23 cellular contexts compared by ENCODE assay signal in genomic region chr2:187150667-187151066, GRCh38.
DNase-seq lines count a peak whose midpoint lies in the region; ATAC-seq and TF ChIP-seq lines count a peak whose summit lies in the region.
"Had no signal": no experiment of that assay in that cellular context is flagged by ENCODE, and none has a peak within 500 bp of the region (broad histone marks: within the 10 kb centered on the region; RNA-seq: fewer than 3 reads in every experiment).

No MANE protein-coding gene starts in this region.

- H3K9me3 ChIP-seq in mucosa of descending colon = peaks cover 13% of the 10 kb centered on the region
- H3K9me3 ChIP-seq: BE2C had no signal

- ATAC-seq in HG03196 (IDR thresholded peaks at IDR 0.05; ENCODE audit: unreplicated experiment) = no peak
- ATAC-seq in mucosa of descending colon = no peak
- ATAC-seq: activated CD4-positive, alpha-beta T cell treated with anti-CD3 and anti-CD28 coated beads for 36 hours; activated T-cell treated with anti-CD3 and anti-CD28 coated beads, Interleukin-2, amount 50 U/mL, for 72 hours; Panc1 had no signal

- TF ChIP-seq CTCF in AG10803 (conservative IDR thresholded peaks at IDR 0.05; ENCODE audit: low read length) (no peak), mucosa of descending colon (IDR thresholded peaks at IDR 0.05) (no peak)

- intact Hi-C loops in mucosa of descending colon (cut with DNase I, micrococcal nuclease) = no loop called here

- H3K36me3 ChIP-seq in mucosa of descending colon (ENCODE audit: low read depth) = no peaks in the 10 kb centered on the region
- H3K36me3 ChIP-seq: BE2C, SJSA1, upper lobe of left lung had no signal

- no peak overlapping the region for H3K4me3 ChIP-seq in AG10803 (ENCODE audit: low read length)
- H3K4me3 ChIP-seq in mucosa of descending colon = no peak overlapping the region
- H3K4me3 ChIP-seq: lung, SJSA1, upper lobe of left lung had no signal

- H3K4me1 ChIP-seq in mucosa of descending colon (ENCODE audit: low read depth) = no peaks in the 10 kb centered on the region
- H3K4me1 ChIP-seq: BE2C, SJSA1, upper lobe of left lung had no signal

- DNase-seq in AG10803 (ENCODE audit: low read depth) (peak; percentile 7), RKO (ENCODE audit: low spot score) (peak; percentile 20), dermis blood vessel endothelial cell (peak; percentile 28), iris pigment epithelial cell (ENCODE audit: low read depth) (peak; percentile 61), NCI-H82 treated with DMSO at 0.1 percent for 48 hours (lab: John Stamatoyannopoulos, UW; ENCODE audit: unreplicated experiment) (no peak), DMS53 (lab: John Stamatoyannopoulos, UW) (no peak), mucosa of descending colon (no peak)
- DNase-seq: activated CD4-positive, alpha-beta T cell treated with anti-CD3 and anti-CD28 coated beads for 36 hours; activated naive CD4-positive, alpha-beta T cell treated with anti-CD3 and anti-CD28 coated beads for 36 hours; activated T-cell treated with anti-CD3 and anti-CD28 coated beads, Interleukin-2, amount 50 U/mL, for 72 hours; BE2C; COR-L47; endodermal cell; foreskin melanocyte; GOT3; hypothalamus; NCI-H1417 treated with DMSO at 0.1 percent for 48 hours; NCI-H2107; upper lobe of left lung had no signal

Comparison
In these comparisons a context has a peak if more than half of its experiments do, and no peak if none do; other contexts are left out.
1. DNase-seq: peak in AG10803 (single experiment), RKO (single experiment), dermis blood vessel endothelial cell (single experiment) and iris pigment epithelial cell (single experiment); none in NCI-H82 treated with DMSO at 0.1 percent for 48 hours (single experiment), DMS53 (single experiment) and mucosa of descending colon (0 of 3).